Comparison of ENCODE assay signal across 17 cellular contexts in the genomic region with DNA sequence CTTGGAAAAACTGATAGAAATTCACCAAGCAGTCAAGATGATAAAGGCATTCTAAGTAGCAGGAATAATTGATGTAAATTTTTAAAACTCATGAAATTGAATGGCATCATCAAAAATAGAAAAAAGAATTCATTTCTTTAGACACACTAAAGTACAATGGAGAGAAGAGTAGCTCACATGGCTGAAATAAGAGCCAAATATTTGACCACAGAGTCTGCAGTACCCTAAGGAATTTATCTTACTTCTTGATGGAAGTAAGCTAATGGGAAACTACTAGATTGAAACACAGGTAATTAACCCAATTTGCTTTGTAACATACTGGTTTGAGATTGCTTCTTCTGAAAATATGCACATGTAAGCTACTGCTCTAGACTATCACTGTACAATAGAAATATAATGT.
DNase-seq lines count a peak whose midpoint lies in the region; ATAC-seq and TF ChIP-seq lines count a peak whose summit lies in the region.
"Had no signal": no experiment of that assay in that cellular context is flagged by ENCODE, and none has a peak within 500 bp of the region (broad histone marks: within the 10 kb centered on the region; RNA-seq: fewer than 3 reads in every experiment).

No MANE protein-coding gene starts in this region.

- no peaks in the 10 kb centered on the region for H3K36me3 ChIP-seq in osteoblast (ENCODE audit: insufficient read depth, low read length)
- H3K36me3 ChIP-seq in trophoblast cell (ENCODE audit: control insufficient read depth in 1 of 2, insufficient read depth in 2 of 2, low read length in 2 of 2) = no peaks in the 10 kb centered on the region
- H3K36me3 ChIP-seq: BE2C, BLaER1 had no signal

- H3K9me3 ChIP-seq in osteoblast (ENCODE audit: low read depth, low read length) = no peaks in the 10 kb centered on the region
- no peaks in the 10 kb centered on the region for H3K9me3 ChIP-seq in trophoblast cell (ENCODE audit: insufficient read depth, low read depth, low read length)
- H3K9me3 ChIP-seq: BE2C had no signal

- H2BK120ac ChIP-seq in trophoblast cell (ENCODE audit: insufficient read depth, low read length, poor library complexity) = no peak overlapping the region

- H3K27ac ChIP-seq in osteoblast (ENCODE audit: low read depth, low read length) (no peak overlapping the region), trophoblast cell (ENCODE audit: low read depth, low read length) (no peak overlapping the region)
- H3K27ac ChIP-seq: BLaER1 had no signal

- no peak overlapping the region for H4K8ac ChIP-seq in trophoblast cell (ENCODE audit: low read depth, low read length)

- no peak for TF ChIP-seq CTCF in osteoblast (IDR thresholded peaks at IDR 0.05; ENCODE audit: extremely low read depth, low read depth, low read length)

- H3K79me2 ChIP-seq in osteoblast (ENCODE audit: insufficient read depth, low read length) = no peaks in the 10 kb centered on the region
- no peaks in the 10 kb centered on the region for H3K79me2 ChIP-seq in trophoblast cell (ENCODE audit: control insufficient read depth, insufficient read depth, low read length, poor library complexity)

- no peaks in the 10 kb centered on the region for H3K79me1 ChIP-seq in trophoblast cell (ENCODE audit: low read length)

- H3K18ac ChIP-seq in trophoblast cell (ENCODE audit: low read length) = no peak overlapping the region

- no peak overlapping the region for H3K14ac ChIP-seq in trophoblast cell (ENCODE audit: low read length)

- H3K4me2 ChIP-seq in osteoblast (ENCODE audit: insufficient read depth, low read length) (no peak overlapping the region), trophoblast cell (ENCODE audit: low read length) (no peak overlapping the region)
- H3K4me2 ChIP-seq: BLaER1 had no signal

- no peak overlapping the region for H2BK5ac ChIP-seq in trophoblast cell (ENCODE audit: low read depth, low read length, poor library complexity)

- no peak overlapping the region for H3K23ac ChIP-seq in trophoblast cell (ENCODE audit: low read length)

- H4K12ac ChIP-seq in trophoblast cell (ENCODE audit: low read depth, low read length) = no peak overlapping the region

- H3K4me1 ChIP-seq in osteoblast (ENCODE audit: insufficient read depth, low read length) (no peaks in the 10 kb centered on the region), trophoblast cell (ENCODE audit: control insufficient read depth in 1 of 2, insufficient read depth in 2 of 2, low read length in 2 of 2) (no peaks in the 10 kb centered on the region)
- H3K4me1 ChIP-seq: BE2C, BLaER1 had no signal

- H3K27me3 ChIP-seq in osteoblast (ENCODE audit: insufficient read depth, low read length) (no peaks in the 10 kb centered on the region), trophoblast cell (ENCODE audit: insufficient read depth, low read length) (no peaks in the 10 kb centered on the region)
- H3K27me3 ChIP-seq: BE2C, BLaER1 had no signal

- H3K4me3 ChIP-seq in osteoblast (ENCODE audit: insufficient read depth, low read length) (no peak overlapping the region), trophoblast cell (ENCODE audit: low read depth, low read length) (no peak overlapping the region)
- H3K4me3 ChIP-seq: BLaER1 had no signal

- ATAC-seq in GM21528 (IDR thresholded peaks at IDR 0.05; ENCODE audit: low FRiP score, unreplicated experiment) (no peak), HG03095 (IDR thresholded peaks at IDR 0.05; ENCODE audit: unreplicated experiment) (no peak)

- H2AFZ ChIP-seq in osteoblast (ENCODE audit: low read length) (no peak overlapping the region), trophoblast cell (ENCODE audit: insufficient read depth, low read length, poor library complexity) (no peak overlapping the region)

- no peak overlapping the region for H2BK12ac ChIP-seq in trophoblast cell (ENCODE audit: low read length)

- DNase-seq in M059J (ENCODE audit: low read depth) (peak; percentile 24), astrocyte of the hippocampus (ENCODE audit: low read depth, low spot score) (peak; percentile 29), osteoblast (ENCODE audit: insufficient read length, low spot score, missing footprints) (peak; percentile 10), trophoblast cell (no peak)
- DNase-seq: 8988T; ACHN; BE2C; C1 segment of cervical spinal cord; CD4-positive, alpha-beta memory T cell; CD4-positive, CD25-positive, alpha-beta regulatory T cell; CD8-positive, alpha-beta memory T cell; COR-L47; DMS79 treated with DMSO at 0.1 percent for 48 hours; GF-D8 had no signal

- H3K9ac ChIP-seq in trophoblast cell (ENCODE audit: low read length) = no peak overlapping the region
- H3K9ac ChIP-seq: BLaER1 had no signal

- H3K4ac ChIP-seq in trophoblast cell (ENCODE audit: low read depth, low read length) = no peak overlapping the region

- no peak overlapping the region for H4K91ac ChIP-seq in trophoblast cell (ENCODE audit: low read depth, low read length)

- no peak overlapping the region for H2AK5ac ChIP-seq in trophoblast cell (ENCODE audit: low read length)

- H4K20me1 ChIP-seq in osteoblast (ENCODE audit: insufficient read depth, low read length) = no peaks in the 10 kb centered on the region
- H4K20me1 ChIP-seq: BLaER1 had no signal

Comparison
In these comparisons a context has a peak if more than half of its experiments do, and no peak if none do; other contexts are left out.
1. DNase-seq: peak in M059J (single experiment), astrocyte of the hippocampus (single experiment) and osteoblast (single experiment); none in trophoblast cell (0 of 2).